Comparison of ENCODE assay signal across 33 cellular contexts in the genomic region with DNA sequence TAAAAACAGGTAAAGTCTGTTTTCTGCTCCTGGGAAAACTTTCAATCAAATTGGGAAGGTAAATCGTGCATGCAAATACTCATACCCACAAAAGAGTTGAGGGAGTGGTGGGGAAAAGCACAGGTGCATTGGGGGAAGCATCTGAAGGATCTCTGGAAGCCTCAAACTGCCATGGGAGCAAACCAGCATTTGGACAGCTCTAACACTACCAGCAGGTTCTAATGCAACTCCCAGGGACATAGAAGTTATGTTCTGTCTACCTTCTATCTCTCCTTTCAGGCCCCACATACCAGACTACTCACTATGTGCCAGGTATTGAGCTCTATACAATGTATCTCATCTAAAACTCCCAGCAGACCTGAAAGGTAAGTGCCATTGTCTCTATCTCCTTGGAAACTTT.
"Had no signal": no experiment of that assay in that cellular context is flagged by ENCODE, and none has a peak within 500 bp of the region (broad histone marks: within the 10 kb centered on the region; RNA-seq: fewer than 3 reads in every experiment).

No MANE protein-coding gene starts in this region.

- H3K27me3 Mint-ChIP-seq: activated B cell treated with CpG ODN at 0.5 μM for 24 hours; activated CD8-positive, alpha-beta T cell treated with anti-CD3 and anti-CD28 coated beads for 36 hours; activated naive CD4-positive, alpha-beta T cell treated with anti-CD3 and anti-CD28 coated beads, Interleukin-2, amount 50 U/mL, for 24 hours; activated naive CD8-positive, alpha-beta T cell treated with anti-CD3 and anti-CD28 coated beads for 36 hours; activated naive CD8-positive, alpha-beta T cell treated with anti-CD3 and anti-CD28 coated beads, Interleukin-2, amount 50 U/mL, for 24 hours; activated T-helper 17 cell treated with anti-CD3 and anti-CD28 coated beads, Interleukin-2, amount 50 U/mL, for 72 hours; brain; T-helper 17 cell had no signal

- ATAC-seq: activated CD4-positive, CD25-positive, alpha-beta regulatory T cell treated with anti-CD3 and anti-CD28 coated beads, Interleukin-2, amount 50 U/mL, for 24 hours; activated CD8-positive, alpha-beta T cell treated with anti-CD3 and anti-CD28 coated beads for 36 hours; activated naive CD8-positive, alpha-beta T cell treated with anti-CD3 and anti-CD28 coated beads, Interleukin-2, amount 50 U/mL, for 24 hours; activated T-cell treated with anti-CD3 and anti-CD28 coated beads, Interleukin-2, amount 50 U/mL, for 4 hours; activated T-helper 17 cell treated with anti-CD3 and anti-CD28 coated beads, Interleukin-2, amount 50 U/mL, for 72 hours; esophagus mucosa; T-helper 17 cell had no signal

- H3K27ac ChIP-seq: adrenal gland, breast epithelium, cardiac muscle cell, colonic mucosa, WERI-Rb-1 had no signal

- H3K4me1 ChIP-seq: adrenal gland, breast epithelium, colonic mucosa had no signal

- H3K9me3 Mint-ChIP-seq: activated B cell treated with CpG ODN at 0.5 μM for 24 hours; activated naive CD4-positive, alpha-beta T cell treated with anti-CD3 and anti-CD28 coated beads, Interleukin-2, amount 50 U/mL, for 24 hours; activated naive CD8-positive, alpha-beta T cell treated with anti-CD3 and anti-CD28 coated beads, Interleukin-2, amount 50 U/mL, for 24 hours; activated T-cell treated with anti-CD3 and anti-CD28 coated beads, Interleukin-2, amount 50 U/mL, for 4 hours; activated T-helper 17 cell treated with anti-CD3 and anti-CD28 coated beads, Interleukin-2, amount 50 U/mL, for 72 hours; brain; T-helper 2 cell treated with Interferon-gamma antibody and Interleukin-4, amounts not matched to agents 5 μg/mL and 100 μg/mL, for 36 hours had no signal

- H3K36me3 ChIP-seq: adrenal gland, breast epithelium, cardiac muscle cell, colonic mucosa, WERI-Rb-1 had no signal

- H3K9me3 ChIP-seq: adrenal gland, breast epithelium, colonic mucosa had no signal

- H3K36me3 Mint-ChIP-seq: activated naive CD4-positive, alpha-beta T cell treated with anti-CD3 and anti-CD28 coated beads, Interleukin-2, amount 50 U/mL, for 24 hours; activated naive CD8-positive, alpha-beta T cell treated with anti-CD3 and anti-CD28 coated beads for 36 hours; brain had no signal

- H3K4me3 ChIP-seq: adrenal gland, breast epithelium, cardiac muscle cell, colonic mucosa had no signal

- FAIRE-seq: frontal cortex had no signal

- H3K27ac Mint-ChIP-seq: activated B cell treated with CpG ODN at 0.5 μM for 24 hours; activated CD8-positive, alpha-beta T cell treated with anti-CD3 and anti-CD28 coated beads for 36 hours; activated naive CD4-positive, alpha-beta T cell treated with anti-CD3 and anti-CD28 coated beads, Interleukin-2, amount 50 U/mL, for 24 hours; activated naive CD8-positive, alpha-beta T cell treated with anti-CD3 and anti-CD28 coated beads for 36 hours; activated naive CD8-positive, alpha-beta T cell treated with anti-CD3 and anti-CD28 coated beads, Interleukin-2, amount 50 U/mL, for 24 hours; activated T-helper 17 cell treated with anti-CD3 and anti-CD28 coated beads, Interleukin-2, amount 50 U/mL, for 72 hours; brain; T-helper 17 cell; T-helper 2 cell treated with Interferon-gamma antibody and Interleukin-4, amounts not matched to agents 5 μg/mL and 100 μg/mL, for 36 hours had no signal

- H3K4me1 Mint-ChIP-seq: activated B cell treated with CpG ODN at 0.5 μM for 24 hours; activated naive CD4-positive, alpha-beta T cell treated with anti-CD3 and anti-CD28 coated beads, Interleukin-2, amount 50 U/mL, for 24 hours; activated naive CD8-positive, alpha-beta T cell treated with anti-CD3 and anti-CD28 coated beads for 36 hours; activated naive CD8-positive, alpha-beta T cell treated with anti-CD3 and anti-CD28 coated beads, Interleukin-2, amount 50 U/mL, for 24 hours; activated T-helper 17 cell treated with anti-CD3 and anti-CD28 coated beads, Interleukin-2, amount 50 U/mL, for 72 hours; brain; T-helper 17 cell had no signal

- H3K27me3 ChIP-seq: adrenal gland, breast epithelium, cardiac muscle cell, colonic mucosa had no signal

- DNase-seq: activated B cell treated with CpG ODN at 0.5 μM for 24 hours; activated CD4-positive, alpha-beta T cell treated with anti-CD3 and anti-CD28 coated beads for 48 hours; activated CD4-positive, alpha-beta T cell treated with anti-CD3 and anti-CD28 coated beads, Interleukin-2, amount 50 U/mL, for 1 hour; activated CD4-positive, alpha-beta T cell treated with anti-CD3 and anti-CD28 coated beads, Interleukin-2, amount 50 U/mL, for 48 hours; activated CD8-positive, alpha-beta memory T cell treated with anti-CD3 and anti-CD28 coated beads for 24 hours; activated CD8-positive, alpha-beta T cell treated with anti-CD3 and anti-CD28 coated beads for 36 hours; activated effector memory CD4-positive, alpha-beta T cell treated with Interleukin-2 at 50 U/mL for 16 hours; activated gamma-delta T cell treated with Interleukin-2 at 50 U/mL for 16 hours; activated naive CD4-positive, alpha-beta T cell treated with Interleukin-2 at 50 U/mL for 16 hours; activated naive CD8-positive, alpha-beta T cell treated with anti-CD3 and anti-CD28 coated beads for 36 hours; activated naive CD8-positive, alpha-beta T cell treated with anti-CD3 and anti-CD28 coated beads, Interleukin-2, amount 50 U/mL, for 24 hours; activated T-cell treated with anti-CD3 and anti-CD28 coated beads, Interleukin-2, amount 50 U/mL, for 4 hours; adrenal gland; amygdala; aorta; central memory CD4-positive, alpha-beta T cell; cerebellar nuclear complex; colonic mucosa; effector CD8-positive, alpha-beta T cell; foreskin fibroblast; head of caudate nucleus; T-helper 17 cell; T1000; WERI-Rb-1 had no signal

- H3K4me3 Mint-ChIP-seq: activated B cell treated with CpG ODN at 0.5 μM for 24 hours; activated CD8-positive, alpha-beta T cell treated with anti-CD3 and anti-CD28 coated beads for 36 hours; activated naive CD4-positive, alpha-beta T cell treated with anti-CD3 and anti-CD28 coated beads, Interleukin-2, amount 50 U/mL, for 24 hours; activated naive CD8-positive, alpha-beta T cell treated with anti-CD3 and anti-CD28 coated beads for 36 hours; activated naive CD8-positive, alpha-beta T cell treated with anti-CD3 and anti-CD28 coated beads, Interleukin-2, amount 50 U/mL, for 24 hours; activated T-cell treated with anti-CD3 and anti-CD28 coated beads, Interleukin-2, amount 50 U/mL, for 4 hours; activated T-helper 17 cell treated with anti-CD3 and anti-CD28 coated beads, Interleukin-2, amount 50 U/mL, for 72 hours; brain; T-helper 17 cell; T-helper 2 cell treated with Interferon-gamma antibody and Interleukin-4, amounts not matched to agents 5 μg/mL and 100 μg/mL, for 36 hours had no signal
